In the genomic region with DNA sequence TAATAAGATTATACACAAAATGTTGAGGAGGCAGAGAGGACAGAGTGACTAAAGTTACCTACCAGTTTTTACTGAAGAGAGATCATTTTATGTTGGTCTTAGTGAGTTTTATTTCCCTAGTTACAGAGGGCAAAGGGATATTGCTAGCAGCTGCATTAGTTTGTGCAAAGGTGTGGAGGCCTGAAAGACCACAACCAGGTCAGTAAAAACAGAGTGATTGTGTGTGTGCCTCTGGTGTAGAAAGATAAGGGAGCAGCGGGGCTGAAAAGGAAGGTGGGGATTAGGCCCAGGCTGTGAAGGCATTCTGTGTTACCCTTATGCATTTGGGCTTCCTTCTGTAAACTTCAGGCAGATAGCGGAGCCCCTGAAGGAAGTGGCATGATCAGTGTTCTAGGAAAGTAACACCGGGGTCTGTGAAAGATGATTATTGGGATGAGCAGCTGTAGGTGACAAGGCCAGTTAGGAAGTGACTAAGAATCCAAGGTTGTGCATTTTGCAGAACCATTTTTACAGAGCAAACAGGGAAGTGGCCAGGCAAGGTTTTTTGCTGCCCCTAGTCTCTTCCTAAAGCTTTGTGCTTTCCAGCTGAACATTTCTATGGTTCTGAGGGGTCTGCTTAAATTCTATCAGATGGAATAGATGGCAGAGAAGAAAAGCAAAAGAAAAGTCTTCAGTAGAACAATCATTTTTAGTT, we compare ENCODE assay signal across 10 cellular contexts. TPM values are rescaled to one million over a fixed set of nuclear protein-coding genes. Genes with fewer than 3 reads are reported as not detected.
DNase-seq lines count a peak whose midpoint lies in the region; ATAC-seq, FAIRE-seq and TF ChIP-seq lines count a peak whose summit lies in the region.
"Had no signal": no experiment of that assay in that cellular context is flagged by ENCODE, and none has a peak within 500 bp of the region (broad histone marks: within the 10 kb centered on the region; RNA-seq: fewer than 3 reads in every experiment).

No MANE protein-coding gene starts in this region.

- H3K4me1 ChIP-seq in HCT116 (ENCODE audit: control insufficient read depth in 1 of 2, insufficient read depth in 2 of 2, low read length in 2 of 2) (peaks cover 20 to 43% of the 10 kb centered on the region in 2 experiments), small intestine (ENCODE audit: control insufficient read depth in 2 of 2, insufficient read depth in 1 of 2, low read depth in 1 of 2, low read length in 1 of 2) (peaks cover 0 to 9% of the 10 kb centered on the region in 2 donors), sigmoid colon (peaks cover 0 to 30% (median 15%) of the 10 kb centered on the region in 4 donors)

- no peaks in the 10 kb centered on the region for H3K9me2 ChIP-seq in HCT116 (ENCODE audit: insufficient read depth)

- H3K79me2 ChIP-seq in HCT116 (ENCODE audit: insufficient read depth, low read length): peaks cover 31% of the 10 kb centered on the region

- H3K27me3 ChIP-seq in AG04450 (ENCODE audit: control insufficient read depth, insufficient read depth, low read length): no peaks in the 10 kb centered on the region
- H3K27me3 ChIP-seq in HCT116 (ENCODE audit: insufficient read depth, low read length): no peaks in the 10 kb centered on the region
- H3K27me3 ChIP-seq in small intestine (ENCODE audit: control insufficient read depth in 2 of 2, insufficient read depth in 2 of 2, low read length in 2 of 2): no peaks in the 10 kb centered on the region
- no peaks in the 10 kb centered on the region for H3K27me3 ChIP-seq in sigmoid colon

- POLR2A ChIA-PET in AG04450 (lab: Yijun Ruan, JAX): interaction anchor here (1.1 kb wide), 1 partner anchor 61 kb away, joined by 4 read pairs; no protein-coding TSS in a partner anchor
- POLR2A ChIA-PET in HCT116 (lab: Charles Lee): interaction anchor here (1.3 to 6.3 kb wide), 3 partner anchors 12 to 71 kb away, joined by 3 to 50 read pairs (median 5); no protein-coding TSS in a partner anchor

- RAD21 ChIA-PET in HCT116 (lab: Charles Lee; ENCODE audit: low non-redundant PET in 1 of 2, low total read pairs in 2 of 2, uncharacterized antibody in 2 of 2, unreplicated experiment in 2 of 2): no interaction called here

- H3K9me3 ChIP-seq in AG04450 (ENCODE audit: control insufficient read depth, insufficient read depth, low read length): peaks cover 6% of the 10 kb centered on the region; the same call in 1 of the 2 replicates
- no peaks in the 10 kb centered on the region for H3K9me3 ChIP-seq in HCT116 (ENCODE audit: control insufficient read depth in 1 of 2, insufficient read depth in 1 of 2, low read depth in 1 of 2, low read length in 2 of 2)
- H3K9me3 ChIP-seq in small intestine (ENCODE audit: control insufficient read depth, low read depth): no peaks in the 10 kb centered on the region
- H3K9me3 ChIP-seq in sigmoid colon: no peaks in the 10 kb centered on the region

- no peak for TF ChIP-seq EP300 in sigmoid colon (IDR thresholded peaks at IDR 0.05)

- TF ChIP-seq CTCF in AG04450 (IDR thresholded peaks at IDR 0.05; ENCODE audit: low read depth, low read length): no peak
- TF ChIP-seq CTCF in HCT116 (IDR thresholded peaks at IDR 0.05 in 2 of 3, conservative IDR thresholded peaks at IDR 0.05 in 1 of 3; ENCODE audit: borderline replicate concordance in 1 of 3, insufficient read depth in 1 of 3, low read depth in 2 of 3, low read length in 2 of 3): no peak
- no peak for TF ChIP-seq CTCF in sigmoid colon (IDR thresholded peaks at IDR 0.05)

- CTCF ChIA-PET in AG04450 (lab: Charles Lee): interaction anchor here (0.5 to 7.5 kb wide), 5 partner anchors 13 to 153 kb away, joined by 3 to 51 read pairs (median 5); no protein-coding TSS in a partner anchor
- CTCF ChIA-PET in HCT116 (lab: Charles Lee): interaction anchor here (0.7 to 1.4 kb wide), 3 partner anchors 12 to 127 kb away, joined by 3 to 7 read pairs (median 5); no protein-coding TSS in a partner anchor

- no peak for FAIRE-seq in small intestine (lab: Jason Lieb, UNC)

- ATAC-seq in HCT116: no peak

- TF ChIP-seq POLR2A in HCT116 (IDR thresholded peaks at IDR 0.05; ENCODE audit: borderline replicate concordance, extremely low read depth, insufficient read depth, insufficient read length) (no peak), sigmoid colon (IDR thresholded peaks at IDR 0.05) (no peak)

- H2AFZ ChIP-seq in HCT116 (ENCODE audit: low read depth, low read length, poor library complexity, severe bottlenecking): no peak overlapping the region

- BruUV-seq in HCT116 (replicated peaks; lab: Mats Ljungman, UMichigan): no TSS peak

- H3K27ac ChIP-seq in AG04450 (ENCODE audit: low read depth, low read length) (peak overlapping the region; percentile 23), HCT116 (ENCODE audit: low read depth, low read length) (no peak overlapping the region), small intestine (ENCODE audit: low read depth in 1 of 2, low read length in 1 of 2) (no peak overlapping the region), sigmoid colon (no peak overlapping the region)

- H3K9ac ChIP-seq in HCT116 (ENCODE audit: low read length): no peak overlapping the region

- H4K20me1 ChIP-seq in HCT116 (ENCODE audit: insufficient read depth): peaks cover 4% of the 10 kb centered on the region; the same call in 1 of the 2 replicates

- 56 to 67% (median 61%) methylated on average over 3 of the region's 3 CpGs for WGBS in small intestine, 3 donors
- 41 to 65% methylated on average over 3 of the region's 3 CpGs for WGBS in sigmoid colon, 2 donors

- no peak for DNase-seq in AG04450 (ENCODE audit: low read depth, low spot score)
- DNase-seq in HCT116 (ENCODE audit: low read depth, low spot score): no peak
- peak; percentile 65 for DNase-seq in SKM-1 treated with dmso at 0.1 percent for 144 hours (lab: John Stamatoyannopoulos, UW; ENCODE audit: unreplicated experiment)
- DNase-seq in glomerular visceral epithelial cell (ENCODE audit: extremely low spot score): peak; percentile 23
- no peak for DNase-seq in small intestine
- DNase-seq in D341Med (ENCODE audit: low spot score): no peak
- no peak for DNase-seq in hypothalamus (lab: John Stamatoyannopoulos, UW)
- no peak for DNase-seq in sigmoid colon
- DNase-seq: DMS 273 treated with DMSO at 0.1 percent for 48 hours, NCI-H1105 treated with DMSO at 0.1 percent for 48 hours had no signal

- peak overlapping the region; percentile 12; the same call in 1 of the 2 replicates for H3K4me2 ChIP-seq in HCT116 (ENCODE audit: low read length)

- intact Hi-C loops in HCT116 (cut with micrococcal nuclease): loop anchor here (10.0 kb wide), 3 partner anchors 124 to 696 kb away; partner anchors contain the start of gene GNG12
- intact Hi-C loops in sigmoid colon (cut with DNase I): loop anchor here (5.0 to 10.0 kb wide), 6 partner anchors 59 to 764 kb away; partner anchors contain the start of genes DNAI4 and MIER1

- H3K36me3 ChIP-seq in HCT116 (ENCODE audit: control insufficient read depth in 1 of 2, insufficient read depth in 2 of 2, low read length in 2 of 2): peaks cover 15 to 17% of the 10 kb centered on the region in 2 experiments
- peaks cover 3 to 5% of the 10 kb centered on the region in 2 donors for H3K36me3 ChIP-seq in small intestine (ENCODE audit: control insufficient read depth in 2 of 2, insufficient read depth in 2 of 2, low read length in 2 of 2)
- peaks cover 0 to 5% (median 0%) of the 10 kb centered on the region in 4 donors for H3K36me3 ChIP-seq in sigmoid colon

- H3K4me3 ChIP-seq in AG04450 (ENCODE audit: low read depth, low read length): peak overlapping the region; percentile 28
- no peak overlapping the region for H3K4me3 ChIP-seq in HCT116 (replicated peaks in 1 of 2; ENCODE audit: low read depth in 1 of 2, low read length in 2 of 2)
- no peak overlapping the region for H3K4me3 ChIP-seq in small intestine (ENCODE audit: low read depth in 1 of 2, low read length in 2 of 2)
- H3K4me3 ChIP-seq in sigmoid colon: no peak overlapping the region

- TF ChIP-seq RAD21 in HCT116 (IDR thresholded peaks at IDR 0.05; ENCODE audit: low read depth): no peak

TF ChIP-seq in HCT116, 20 proteins besides CTCF, POLR2A, EP300 and RAD21 (continues in another document):
- TF ChIP-seq TCF7L2 (IDR thresholded peaks at IDR 0.05; ENCODE audit: borderline replicate concordance, extremely low read depth, insufficient read depth, insufficient read length) (no peak), FOSL1 (IDR thresholded peaks at IDR 0.05; ENCODE audit: low read depth) (peak; percentile 27; the same call in 1 of the 2 replicates), ATF3 (IDR thresholded peaks at IDR 0.05) (no peak), ZNF274 (IDR thresholded peaks at IDR 0.05; ENCODE audit: low read depth, low read length) (no peak)
- TF ChIP-seq, protein P1, sequence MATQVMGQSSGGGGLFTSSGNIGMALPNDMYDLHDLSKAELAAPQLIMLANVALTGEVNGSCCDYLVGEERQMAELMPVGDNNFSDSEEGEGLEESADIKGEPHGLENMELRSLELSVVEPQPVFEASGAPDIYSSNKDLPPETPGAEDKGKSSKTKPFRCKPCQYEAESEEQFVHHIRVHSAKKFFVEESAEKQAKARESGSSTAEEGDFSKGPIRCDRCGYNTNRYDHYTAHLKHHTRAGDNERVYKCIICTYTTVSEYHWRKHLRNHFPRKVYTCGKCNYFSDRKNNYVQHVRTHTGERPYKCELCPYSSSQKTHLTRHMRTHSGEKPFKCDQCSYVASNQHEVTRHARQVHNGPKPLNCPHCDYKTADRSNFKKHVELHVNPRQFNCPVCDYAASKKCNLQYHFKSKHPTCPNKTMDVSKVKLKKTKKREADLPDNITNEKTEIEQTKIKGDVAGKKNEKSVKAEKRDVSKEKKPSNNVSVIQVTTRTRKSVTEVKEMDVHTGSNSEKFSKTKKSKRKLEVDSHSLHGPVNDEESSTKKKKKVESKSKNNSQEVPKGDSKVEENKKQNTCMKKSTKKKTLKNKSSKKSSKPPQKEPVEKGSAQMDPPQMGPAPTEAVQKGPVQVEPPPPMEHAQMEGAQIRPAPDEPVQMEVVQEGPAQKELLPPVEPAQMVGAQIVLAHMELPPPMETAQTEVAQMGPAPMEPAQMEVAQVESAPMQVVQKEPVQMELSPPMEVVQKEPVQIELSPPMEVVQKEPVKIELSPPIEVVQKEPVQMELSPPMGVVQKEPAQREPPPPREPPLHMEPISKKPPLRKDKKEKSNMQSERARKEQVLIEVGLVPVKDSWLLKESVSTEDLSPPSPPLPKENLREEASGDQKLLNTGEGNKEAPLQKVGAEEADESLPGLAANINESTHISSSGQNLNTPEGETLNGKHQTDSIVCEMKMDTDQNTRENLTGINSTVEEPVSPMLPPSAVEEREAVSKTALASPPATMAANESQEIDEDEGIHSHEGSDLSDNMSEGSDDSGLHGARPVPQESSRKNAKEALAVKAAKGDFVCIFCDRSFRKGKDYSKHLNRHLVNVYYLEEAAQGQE (IDR thresholded peaks at IDR 0.05; ENCODE audit: low read depth): no peak

RNA-seq across cellular contexts. Expression of gene GADD45A, which starts 3.7 kb away (rescaled TPM):
- polyA plus RNA-seq in AG04450 (2011; rRNA removed) (33.7 and 41.8 TPM in 2 replicates), small intestine (10 to 100 TPM; 31.2 to 76.3 (median 64.8) TPM), sigmoid colon (10 to 100 TPM; 33.3 to 60.8 (median 49.9) TPM)
- 12.3 and 14.6 TPM in 2 replicates for polyA minus RNA-seq in AG04450 (2011; rRNA and poly(A)+ RNA removed)
- total RNA-seq in HCT116 (2021; ENCODE audit: unreplicated experiment) (105 TPM), sigmoid colon (10 to 100 TPM; 16.9 to 23.6 (median 19.7) TPM)
- polyA plus RNA-seq in HCT116 (2012): 158 and 173 TPM in 2 replicates

Comparison
In these comparisons a context has a peak if more than half of its experiments do, and no peak if none do; other contexts are left out.
1. DNase-seq: peak in SKM-1 treated with dmso at 0.1 percent for 144 hours (single experiment) and glomerular visceral epithelial cell (single experiment); none in AG04450 (single experiment), HCT116 (single experiment), small intestine (single experiment), D341Med (single experiment), hypothalamus (0 of 51) and sigmoid colon (single experiment).